Comparison of ENCODE assay signal across 11 cellular contexts in the genomic region with DNA sequence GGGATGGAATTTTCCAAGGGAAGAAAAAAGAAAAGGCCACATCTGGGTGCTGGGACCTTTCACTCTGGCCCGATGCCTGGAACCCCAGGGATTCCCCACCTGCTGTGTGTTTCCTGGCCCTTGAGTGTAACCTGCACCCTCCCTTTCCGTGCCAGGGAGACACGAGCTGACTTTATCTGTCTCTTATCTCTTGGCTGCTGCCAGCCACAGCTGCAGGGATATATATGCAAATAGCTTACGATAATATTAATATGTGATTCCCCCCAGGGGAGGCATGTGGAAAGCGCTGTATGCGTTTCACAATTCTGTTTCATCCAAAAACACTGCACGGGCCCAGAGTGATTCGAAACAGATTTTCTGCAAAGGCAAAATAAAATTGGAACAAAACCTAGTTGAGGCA. TPM values are rescaled to one million over a fixed set of nuclear protein-coding genes. Genes with fewer than 3 reads are reported as not detected.
DNase-seq lines count a peak whose midpoint lies in the region; ATAC-seq and TF ChIP-seq lines count a peak whose summit lies in the region.
"Had no signal": no experiment of that assay in that cellular context is flagged by ENCODE, and none has a peak within 500 bp of the region (broad histone marks: within the 10 kb centered on the region; RNA-seq: fewer than 3 reads in every experiment).

No MANE protein-coding gene starts in this region.

- no peak overlapping the region for H2BK120ac ChIP-seq in H9 (ENCODE audit: low read depth, low read length, poor library complexity, severe bottlenecking)

- POLR2A ChIA-PET in PC-9 (lab: Charles Lee; ENCODE audit: unreplicated experiment), result interaction anchor here (0.5 to 0.7 kb wide), 4 partner anchors 15 to 624 kb away, joined by 4 to 6 read pairs (median 4); no protein-coding TSS in a partner anchor

- no peaks in the 10 kb centered on the region for H3K9me2 ChIP-seq in PC-9 (ENCODE audit: insufficient read depth)

- H3K36me3 ChIP-seq in PC-9 (ENCODE audit: low read depth), result no peaks in the 10 kb centered on the region
- H3K36me3 ChIP-seq: ascending aorta had no signal

- H4K20me1 ChIP-seq in H9 (ENCODE audit: control insufficient read depth, insufficient read depth, insufficient read length), result no peaks in the 10 kb centered on the region
- H4K20me1 ChIP-seq in PC-9 (ENCODE audit: insufficient read depth), result no peaks in the 10 kb centered on the region

- H2BK20ac ChIP-seq in H9 (ENCODE audit: low read depth, low read length, poor library complexity, severe bottlenecking), result no peak overlapping the region

- H2BK15ac ChIP-seq in H9 (ENCODE audit: low read depth, low read length), result no peak overlapping the region

- H2BK12ac ChIP-seq in H9 (ENCODE audit: insufficient read length, low read depth, low read length), result no peak overlapping the region

- H3K4me2 ChIP-seq in H9 (ENCODE audit: insufficient read depth, insufficient read length, low read length) (peak overlapping the region; percentile 93), PC-9 (peak overlapping the region; percentile 51)

- H3K27me3 Mint-ChIP-seq in H9 (ENCODE audit: low read depth), result peaks cover 22% of the 10 kb centered on the region
- H3K27me3 Mint-ChIP-seq in activated T-helper 1 cell treated with anti-CD3 and anti-CD28 coated beads, Interleukin-12 subunit alpha, Interleukin-12 subunit beta, Interleukin-2, Interleukin-4 antibody, amounts not matched to agents 30 ng/mL and 10 ng/mL and 1 ng/mL, durations not matched to agents 14 hours and 24 hours and 36 hours (ENCODE audit: insufficient read depth), result peaks cover 44% of the 10 kb centered on the region

- no peak overlapping the region for H3T11ph ChIP-seq in H9 (ENCODE audit: low read length)

- WGBS in H9 (ENCODE audit: extremely low coverage, insufficient read length, low lambda C conversion rate), result no CpG with 5 or more reads among the region's 8 CpGs

- H3K18ac ChIP-seq in H9 (ENCODE audit: insufficient read length, low read depth, low read length), result no peak overlapping the region

- peaks cover 29 to 41% of the 10 kb centered on the region in 2 experiments for H3K4me1 Mint-ChIP-seq in H9
- H3K4me1 Mint-ChIP-seq in activated T-helper 1 cell treated with anti-CD3 and anti-CD28 coated beads, Interleukin-12 subunit alpha, Interleukin-12 subunit beta, Interleukin-2, Interleukin-4 antibody, amounts not matched to agents 30 ng/mL and 10 ng/mL and 1 ng/mL, durations not matched to agents 14 hours and 24 hours and 36 hours (ENCODE audit: low read depth), result peaks cover 15% of the 10 kb centered on the region

- H3K27ac Mint-ChIP-seq in H9, result no peak overlapping the region
- H3K27ac Mint-ChIP-seq in activated T-helper 1 cell treated with anti-CD3 and anti-CD28 coated beads, Interleukin-12 subunit alpha, Interleukin-12 subunit beta, Interleukin-2, Interleukin-4 antibody, amounts not matched to agents 30 ng/mL and 10 ng/mL and 1 ng/mL, durations not matched to agents 14 hours and 24 hours and 36 hours, result no peak overlapping the region
- H3K27ac Mint-ChIP-seq: natural killer cell treated with Interleukin-12 subunit alpha and Interleukin-12 subunit beta and Interleukin-15 and Interleukin-18, amount 100 ng/mL, for 72 hours had no signal

- H3K23me2 ChIP-seq in H9 (ENCODE audit: insufficient read length, low read depth, low read length, poor library complexity, severe bottlenecking), result peaks cover 21% of the 10 kb centered on the region

- H3K36me3 Mint-ChIP-seq in H9 (ENCODE audit: insufficient read depth in 1 of 3, low read depth in 3 of 3), result no peaks in the 10 kb centered on the region
- no peaks in the 10 kb centered on the region for H3K36me3 Mint-ChIP-seq in activated T-helper 1 cell treated with anti-CD3 and anti-CD28 coated beads, Interleukin-12 subunit alpha, Interleukin-12 subunit beta, Interleukin-2, Interleukin-4 antibody, amounts not matched to agents 30 ng/mL and 10 ng/mL and 1 ng/mL, durations not matched to agents 14 hours and 24 hours and 36 hours (ENCODE audit: low read depth)
- H3K36me3 Mint-ChIP-seq: natural killer cell treated with Interleukin-12 subunit alpha and Interleukin-12 subunit beta and Interleukin-15 and Interleukin-18, amount 100 ng/mL, for 72 hours had no signal

- H3F3A ChIP-seq in PC-9 (ENCODE audit: insufficient read depth, low read depth), result peaks cover 25% of the 10 kb centered on the region; the same call in 1 of the 2 replicates

- H3K79me1 ChIP-seq in H9 (ENCODE audit: insufficient read depth, low read depth, low read length, poor library complexity, severe bottlenecking), result no peaks in the 10 kb centered on the region

- H3K27me3 ChIP-seq in H9 (ENCODE audit: insufficient read depth, low read length), result no peaks in the 10 kb centered on the region
- no peaks in the 10 kb centered on the region for H3K27me3 ChIP-seq in PC-9 (ENCODE audit: insufficient read depth, low read depth)
- H3K27me3 ChIP-seq: ascending aorta had no signal

- no peak overlapping the region for H3K56ac ChIP-seq in H9 (ENCODE audit: insufficient read length, low read depth, low read length)

- H3K27ac ChIP-seq in H9 (ENCODE audit: insufficient read length, low read depth, low read length) (no peak overlapping the region), PC-9 (no peak overlapping the region)
- H3K27ac ChIP-seq: ascending aorta had no signal

- no peak overlapping the region for H3K14ac ChIP-seq in H9 (ENCODE audit: insufficient read depth, low read length)

- intact Hi-C loops in PC-9 (cut with micrococcal nuclease; ENCODE audit: unreplicated experiment), result loop anchor here (1.0 kb wide), 1 partner anchor 10 kb away; no protein-coding TSS in a partner anchor
- intact Hi-C loops in sciatic nerve (cut with DNase I), result no loop called here
- intact Hi-C loops in activated T-helper 1 cell treated with anti-CD3 and anti-CD28 coated beads, Interleukin-12 subunit alpha, Interleukin-12 subunit beta, Interleukin-2, Interleukin-4 antibody, amounts not matched to agents 30 ng/mL and 10 ng/mL and 1 ng/mL, durations not matched to agents 14 hours and 24 hours and 36 hours (cut with micrococcal nuclease), result no loop called here

- H3K4ac ChIP-seq in H9 (ENCODE audit: low read depth, low read length), result no peak overlapping the region

- H2AFZ ChIP-seq in H9 (ENCODE audit: low read length) (no peak overlapping the region), PC-9 (no peak overlapping the region)

- H3K4me3 Mint-ChIP-seq in H9, result no peak overlapping the region
- no peak overlapping the region for H3K4me3 Mint-ChIP-seq in activated T-helper 1 cell treated with anti-CD3 and anti-CD28 coated beads, Interleukin-12 subunit alpha, Interleukin-12 subunit beta, Interleukin-2, Interleukin-4 antibody, amounts not matched to agents 30 ng/mL and 10 ng/mL and 1 ng/mL, durations not matched to agents 14 hours and 24 hours and 36 hours
- H3K4me3 Mint-ChIP-seq: natural killer cell treated with Interleukin-12 subunit alpha and Interleukin-12 subunit beta and Interleukin-15 and Interleukin-18, amount 100 ng/mL, for 72 hours had no signal

- TF ChIP-seq CTCF in H9 (conservative IDR thresholded peaks at IDR 0.05) (no peak), PC-9 (conservative IDR thresholded peaks at IDR 0.05) (no peak)

- no peak overlapping the region for H3K4me3 ChIP-seq in PC-9

- no peak overlapping the region for H2AK5ac ChIP-seq in H9 (ENCODE audit: insufficient read length, low read length)

- no peak overlapping the region for H4K91ac ChIP-seq in H9 (ENCODE audit: insufficient read length, low read depth, low read length)

- H3K79me2 ChIP-seq in H9 (ENCODE audit: insufficient read depth, low read length) (no peaks in the 10 kb centered on the region), PC-9 (ENCODE audit: low read depth) (no peaks in the 10 kb centered on the region)

- H3K9me3 ChIP-seq in H9 (ENCODE audit: control insufficient read depth, low read depth, low read length) (no peaks in the 10 kb centered on the region), PC-9 (ENCODE audit: insufficient read depth, low read depth) (no peaks in the 10 kb centered on the region)
- H3K9me3 ChIP-seq: ascending aorta had no signal

- no peaks in the 10 kb centered on the region for H3K9me3 Mint-ChIP-seq in H9
- H3K9me3 Mint-ChIP-seq in activated T-helper 1 cell treated with anti-CD3 and anti-CD28 coated beads, Interleukin-12 subunit alpha, Interleukin-12 subunit beta, Interleukin-2, Interleukin-4 antibody, amounts not matched to agents 30 ng/mL and 10 ng/mL and 1 ng/mL, durations not matched to agents 14 hours and 24 hours and 36 hours, result no peaks in the 10 kb centered on the region
- H3K9me3 Mint-ChIP-seq: natural killer cell treated with Interleukin-12 subunit alpha and Interleukin-12 subunit beta and Interleukin-15 and Interleukin-18, amount 100 ng/mL, for 72 hours had no signal

- H2BK5ac ChIP-seq in H9 (ENCODE audit: insufficient read length, low read length), result no peak overlapping the region

- DNase-seq in H9 (no peak), PC-9 (peak; percentile 61 to 75), fibroblast of the conjunctiva (ENCODE audit: low read depth) (peak; percentile 44), sciatic nerve (ENCODE audit: low spot score) (no peak), NCI-H2081 treated with DMSO at 0.1 percent for 48 hours (lab: John Stamatoyannopoulos, UW) (no peak), NCI-H187 treated with DMSO at 0.1 percent for 48 hours (lab: John Stamatoyannopoulos, UW) (no peak)
- no peak for DNase-seq in activated T-helper 1 cell treated with anti-CD3 and anti-CD28 coated beads, Interleukin-12 subunit alpha, Interleukin-12 subunit beta, Interleukin-2, Interleukin-4 antibody, amounts not matched to agents 30 ng/mL and 10 ng/mL and 1 ng/mL, durations not matched to agents 14 hours and 24 hours and 36 hours (ENCODE audit: low spot score)

- CTCF ChIA-PET in PC-9 (lab: Charles Lee), result interaction anchor here (0.8 to 1.0 kb wide), 6 partner anchors 9 to 64 kb away, joined by 3 to 5 read pairs (median 3); no protein-coding TSS in a partner anchor

- H3K4me1 ChIP-seq in H9 (ENCODE audit: insufficient read depth, low read length) (peaks cover 3% of the 10 kb centered on the region; the same call in 1 of the 2 replicates), PC-9 (replicated peaks; ENCODE audit: insufficient read depth) (peaks cover 28% of the 10 kb centered on the region)

- BruUV-seq in PC-9 (replicated peaks; lab: Mats Ljungman, UMichigan), result no TSS peak

- ATAC-seq in sciatic nerve, result peak; percentile 65
- ATAC-seq in HG03108 (IDR thresholded peaks at IDR 0.05; ENCODE audit: unreplicated experiment), result no peak

- no peak overlapping the region for H4K5ac ChIP-seq in H9 (ENCODE audit: insufficient read length, low read depth, low read length)

- no peak overlapping the region for H4K8ac ChIP-seq in H9 (replicated peaks; ENCODE audit: insufficient read length, low read depth, low read length)

- no peak overlapping the region for H3K9ac ChIP-seq in H9 (ENCODE audit: extremely low read depth, insufficient read length, low read length)

- H3K23ac ChIP-seq in H9 (ENCODE audit: insufficient read length, low read depth, low read length), result no peak overlapping the region

RNA-seq across cellular contexts. Expression of a gene that starts 1.5 kb away (rescaled TPM):
- total RNA-seq in H9 (2021), result 0.46 and 0.48 TPM in 2 replicates
- total RNA-seq in PC-9 (2021), result 4.1 and 6.3 TPM in 2 replicates
- total RNA-seq in sciatic nerve, result 26.3 TPM
- not detected in 2 replicates for total RNA-seq in activated T-helper 1 cell treated with anti-CD3 and anti-CD28 coated beads, Interleukin-12 subunit alpha, Interleukin-12 subunit beta, Interleukin-2, Interleukin-4 antibody, amounts not matched to agents 30 ng/mL and 10 ng/mL and 1 ng/mL, durations not matched to agents 14 hours and 24 hours and 36 hours
- total RNA-seq: MCF 10A; natural killer cell treated with Interleukin-12 subunit alpha and Interleukin-12 subunit beta and Interleukin-15 and Interleukin-18, amount 100 ng/mL, for 72 hours had no signal

RNA-seq across cellular contexts. Expression of a gene that starts 41.5 kb away (rescaled TPM):
- total RNA-seq in H9 (2021) (27.4 and 31.7 TPM in 2 replicates), PC-9 (2021) (52.2 and 80.3 TPM in 2 replicates), sciatic nerve (5.7 TPM)
- 6.3 and 7.1 TPM in 2 replicates for total RNA-seq in activated T-helper 1 cell treated with anti-CD3 and anti-CD28 coated beads, Interleukin-12 subunit alpha, Interleukin-12 subunit beta, Interleukin-2, Interleukin-4 antibody, amounts not matched to agents 30 ng/mL and 10 ng/mL and 1 ng/mL, durations not matched to agents 14 hours and 24 hours and 36 hours

Comparison
In these comparisons a context has a peak if more than half of its experiments do, and no peak if none do; other contexts are left out.
1. DNase-seq: peak in PC-9 (2 of 2) and fibroblast of the conjunctiva (single experiment); none in H9 (single experiment), sciatic nerve (single experiment), NCI-H2081 treated with DMSO at 0.1 percent for 48 hours (single experiment), activated T-helper 1 cell treated with anti-CD3 and anti-CD28 coated beads, Interleukin-12 subunit alpha, Interleukin-12 subunit beta, Interleukin-2, Interleukin-4 antibody, amounts not matched to agents 30 ng/mL and 10 ng/mL and 1 ng/mL, durations not matched to agents 14 hours and 24 hours and 36 hours (single experiment) and NCI-H187 treated with DMSO at 0.1 percent for 48 hours (single experiment).